Comparison of ENCODE assay signal across 12 cellular contexts in genomic region chr16:87954826-87955225, GRCh38. TPM values are rescaled to one million over a fixed set of nuclear protein-coding genes. Genes with fewer than 3 reads are reported as not detected.
DNase-seq lines count a peak whose midpoint lies in the region; ATAC-seq, FAIRE-seq and TF ChIP-seq lines count a peak whose summit lies in the region.
"Had no signal": no experiment of that assay in that cellular context is flagged by ENCODE, and none has a peak within 500 bp of the region (broad histone marks: within the 10 kb centered on the region; RNA-seq: fewer than 3 reads in every experiment).

No MANE protein-coding gene starts in this region.

- no peak overlapping the region for H2AFZ ChIP-seq in astrocyte (ENCODE audit: low read depth, low read length)

- H3K79me2 ChIP-seq in astrocyte (ENCODE audit: insufficient read depth, low read length): peaks cover 82% of the 10 kb centered on the region

- H3K4me1 Mint-ChIP-seq in T-helper 2 cell treated with Interferon-gamma antibody and Interleukin-4, amounts not matched to agents 5 μg/mL and 100 μg/mL, for 36 hours (ENCODE audit: low read depth): peaks cover 62% of the 10 kb centered on the region
- peaks cover 30% of the 10 kb centered on the region for H3K4me1 Mint-ChIP-seq in astrocyte (ENCODE audit: low read depth, unreplicated experiment)
- peaks cover 77% of the 10 kb centered on the region for H3K4me1 Mint-ChIP-seq in stimulated activated memory B cell treated with anti-CD40 and anti-IgM and Interleukin-4, amounts not matched to agents 10 μg/mL and 1 μg/mL and 100 μg/mL, for 72 hours

- H3K27ac ChIP-seq in astrocyte (ENCODE audit: low read depth, low read length): peak overlapping the region; percentile 60
- H3K27ac ChIP-seq in right lobe of liver: peak overlapping the region; percentile 21 to 96 (median 73)
- H3K27ac ChIP-seq: 22Rv1 had no signal

- peak overlapping the region; percentile 85 for H3K4me3 Mint-ChIP-seq in T-helper 2 cell treated with Interferon-gamma antibody and Interleukin-4, amounts not matched to agents 5 μg/mL and 100 μg/mL, for 36 hours
- H3K4me3 Mint-ChIP-seq in astrocyte (ENCODE audit: unreplicated experiment): no peak overlapping the region
- H3K4me3 Mint-ChIP-seq in stimulated activated memory B cell treated with anti-CD40 and anti-IgM and Interleukin-4, amounts not matched to agents 10 μg/mL and 1 μg/mL and 100 μg/mL, for 72 hours: no peak overlapping the region

- H3K4me3 ChIP-seq in astrocyte (ENCODE audit: insufficient read depth, low read depth, low read length): no peak overlapping the region
- H3K4me3 ChIP-seq in right lobe of liver: no peak overlapping the region

- no peaks in the 10 kb centered on the region for H3K9me3 ChIP-seq in astrocyte (ENCODE audit: insufficient read depth, low read depth, low read length)
- no peaks in the 10 kb centered on the region for H3K9me3 ChIP-seq in right lobe of liver

- H3K9me3 Mint-ChIP-seq in T-helper 2 cell treated with Interferon-gamma antibody and Interleukin-4, amounts not matched to agents 5 μg/mL and 100 μg/mL, for 36 hours: no peaks in the 10 kb centered on the region
- no peaks in the 10 kb centered on the region for H3K9me3 Mint-ChIP-seq in astrocyte (ENCODE audit: unreplicated experiment)
- no peaks in the 10 kb centered on the region for H3K9me3 Mint-ChIP-seq in stimulated activated memory B cell treated with anti-CD40 and anti-IgM and Interleukin-4, amounts not matched to agents 10 μg/mL and 1 μg/mL and 100 μg/mL, for 72 hours

- H3K27me3 Mint-ChIP-seq in T-helper 2 cell treated with Interferon-gamma antibody and Interleukin-4, amounts not matched to agents 5 μg/mL and 100 μg/mL, for 36 hours (ENCODE audit: low read depth): no peaks in the 10 kb centered on the region
- H3K27me3 Mint-ChIP-seq in astrocyte (ENCODE audit: low read depth, unreplicated experiment): no peaks in the 10 kb centered on the region
- no peaks in the 10 kb centered on the region for H3K27me3 Mint-ChIP-seq in stimulated activated memory B cell treated with anti-CD40 and anti-IgM and Interleukin-4, amounts not matched to agents 10 μg/mL and 1 μg/mL and 100 μg/mL, for 72 hours

- H3K27ac Mint-ChIP-seq in T-helper 2 cell treated with Interferon-gamma antibody and Interleukin-4, amounts not matched to agents 5 μg/mL and 100 μg/mL, for 36 hours: peak overlapping the region; percentile 97
- H3K27ac Mint-ChIP-seq in astrocyte (ENCODE audit: unreplicated experiment): no peak overlapping the region
- H3K27ac Mint-ChIP-seq in stimulated activated memory B cell treated with anti-CD40 and anti-IgM and Interleukin-4, amounts not matched to agents 10 μg/mL and 1 μg/mL and 100 μg/mL, for 72 hours: peak overlapping the region; percentile 97

- H3K4me2 ChIP-seq in astrocyte (ENCODE audit: low read length): no peak overlapping the region

- TF ChIP-seq POLR2A in right lobe of liver (IDR thresholded peaks at IDR 0.05): no peak

- no peak for ATAC-seq in right lobe of liver
- no peak for ATAC-seq in stimulated activated memory B cell treated with anti-CD40 and anti-IgM and Interleukin-4, amounts not matched to agents 10 μg/mL and 1 μg/mL and 100 μg/mL, for 72 hours

- DNase-seq in T-helper 2 cell treated with Interferon-gamma antibody and Interleukin-4, amounts not matched to agents 5 μg/mL and 100 μg/mL, for 36 hours (ENCODE audit: low spot score): no peak
- DNase-seq in T-helper 2 cell (no peak), astrocyte (ENCODE audit: low read depth) (no peak), right lobe of liver (no peak), GDM1 (lab: John Stamatoyannopoulos, UW) (no peak), NCI-H524 (lab: John Stamatoyannopoulos, UW) (no peak), occipital lobe (lab: John Stamatoyannopoulos, UW) (no peak)
- DNase-seq: NCI-H526 treated with DMSO at 0.1 percent for 48 hours had no signal

- intact Hi-C loops in right lobe of liver (cut with DNase I): no loop called here

- H3K36me3 ChIP-seq in astrocyte (ENCODE audit: insufficient read depth, low read length) (peaks cover 2% of the 10 kb centered on the region), right lobe of liver (peaks cover 0 to 6% (median 0%) of the 10 kb centered on the region in 4 donors)

- H4K20me1 ChIP-seq in astrocyte (ENCODE audit: insufficient read depth, low read length): peaks cover 22% of the 10 kb centered on the region

- H3K4me1 ChIP-seq in astrocyte (ENCODE audit: insufficient read depth, low read length) (peaks cover 33% of the 10 kb centered on the region), right lobe of liver (peaks cover 0 to 29% (median 7%) of the 10 kb centered on the region in 4 donors)

- peaks cover 37% of the 10 kb centered on the region for H3K36me3 Mint-ChIP-seq in T-helper 2 cell treated with Interferon-gamma antibody and Interleukin-4, amounts not matched to agents 5 μg/mL and 100 μg/mL, for 36 hours (ENCODE audit: low read depth)
- peaks cover 13% of the 10 kb centered on the region for H3K36me3 Mint-ChIP-seq in astrocyte (ENCODE audit: low read depth, unreplicated experiment)
- peaks cover 26% of the 10 kb centered on the region for H3K36me3 Mint-ChIP-seq in stimulated activated memory B cell treated with anti-CD40 and anti-IgM and Interleukin-4, amounts not matched to agents 10 μg/mL and 1 μg/mL and 100 μg/mL, for 72 hours

- 6% methylated on average over 5 of the region's 15 CpGs for WGBS in right lobe of liver (ENCODE audit: insufficient coverage, low coverage, low lambda C conversion rate, missing lambda C conversion rate)

- H3K27me3 ChIP-seq in astrocyte (ENCODE audit: insufficient read depth, low read length) (no peaks in the 10 kb centered on the region), right lobe of liver (no peaks in the 10 kb centered on the region)

- no peak for FAIRE-seq in astrocyte (lab: Jason Lieb, UNC)

- H3K9ac ChIP-seq in astrocyte (ENCODE audit: low read length): peak overlapping the region; percentile 75

- TF ChIP-seq CTCF in astrocyte (IDR thresholded peaks at IDR 0.05; ENCODE audit: insufficient read depth, low read depth, low read length) (no peak), right lobe of liver (IDR thresholded peaks at IDR 0.05) (no peak)

RNA-seq across cellular contexts. Expression of gene BANP, which starts 3.6 kb away (rescaled TPM):
- total RNA-seq in astrocyte (26.0 and 28.9 TPM in 2 replicates), right lobe of liver (10 to 100 TPM; 11.2 to 20.7 (median 18.8) TPM), occipital lobe (34.3 TPM)

RNA-seq across cellular contexts. Expression of gene CA5A, which starts 18.5 kb away (rescaled TPM):
- not detected in 2 replicates for total RNA-seq in astrocyte
- total RNA-seq in right lobe of liver: 10 to 100 TPM; 26.5 to 59.6 (median 30.2) TPM
- not detected for total RNA-seq in occipital lobe
- total RNA-seq: Daoy, M059J had no signal

Comparison
In these comparisons a context has a peak if more than half of its experiments do, and no peak if none do; other contexts are left out.
1. RNA of gene CA5A, which starts 18.5 kb away (total RNA-seq): 26.5 to 59.6 TPM in right lobe of liver; not detected in astrocyte and not detected in occipital lobe (single experiment); every median in the first group is over 10 times any median in the second.